Comparison of ENCODE assay signal across 15 cellular contexts in genomic region chr2:30798536-30798991, GRCh38. TPM values are rescaled to one million over a fixed set of nuclear protein-coding genes. Genes with fewer than 3 reads are reported as not detected.
DNase-seq lines count a peak whose midpoint lies in the region; ATAC-seq, FAIRE-seq and TF ChIP-seq lines count a peak whose summit lies in the region.
"Had no signal": no experiment of that assay in that cellular context is flagged by ENCODE, and none has a peak within 500 bp of the region (broad histone marks: within the 10 kb centered on the region; RNA-seq: fewer than 3 reads in every experiment).

No MANE protein-coding gene starts in this region.

- TF ChIP-seq CTCF in GM12878 (IDR thresholded peaks at IDR 0.05 in 2 of 3, conservative IDR thresholded peaks at IDR 0.05 in 1 of 3; ENCODE audit: control insufficient read depth in 2 of 3, extremely low read depth in 1 of 3, insufficient read depth in 1 of 3, low read depth in 3 of 3, low read length in 3 of 3): no peak
- TF ChIP-seq CTCF in nephron (IDR thresholded peaks at IDR 0.05; ENCODE audit: unreplicated experiment in 3 of 3): no peak

- in situ Hi-C loops in GM12878 (cut with MboI): no loop called here

- no peak for TF ChIP-seq RAD21 in GM12878 (IDR thresholded peaks at IDR 0.05; ENCODE audit: insufficient read depth, low read depth, low read length)

- no peak overlapping the region for H3K4me2 ChIP-seq in GM12878 (ENCODE audit: control insufficient read depth, insufficient read depth)

- H2AFZ ChIP-seq in GM12878 (ENCODE audit: control insufficient read depth, low read depth, low read length): no peak overlapping the region; the same call in 1 of the 2 replicates

- no peak for TF ChIP-seq POLR2A in GM12878 (IDR thresholded peaks at IDR 0.05; ENCODE audit: low read depth, low read length)

- no peak for FAIRE-seq in GM12878 (lab: Jason Lieb, UNC)

- POLR2A ChIA-PET in GM12878 (lab: Charles Lee): interaction anchor here (0.7 kb wide), 1 partner anchor 24 kb away, joined by 3 read pairs; no protein-coding TSS in a partner anchor

- H3K27ac Mint-ChIP-seq in nephron: peak overlapping the region; percentile 16 to 76 (median 18)

- H3K36me3 Mint-ChIP-seq in nephron (ENCODE audit: low read depth): no peaks in the 10 kb centered on the region

- no peaks in the 10 kb centered on the region for H3K27me3 ChIP-seq in HUES6 (ENCODE audit: control insufficient read depth, insufficient read depth, low read length)
- no peaks in the 10 kb centered on the region; a peak in 3 of 4 replicates for H3K27me3 ChIP-seq in GM12878 (replicated peaks in 1 of 2; ENCODE audit: control insufficient read depth in 2 of 2, insufficient read depth in 2 of 2, low read length in 1 of 2)
- H3K27me3 ChIP-seq: adrenal gland, transverse colon had no signal

- intact Hi-C loops in GM12878 (cut with micrococcal nuclease; ENCODE audit: unreplicated experiment): no loop called here

- RAD21 ChIA-PET in GM12878 (lab: Charles Lee; ENCODE audit: unreplicated experiment): interaction anchor here (0.6 to 1.7 kb wide), 3 partner anchors 84 to 371 kb away, joined by 3 to 5 read pairs (median 3); no protein-coding TSS in a partner anchor

- 2% methylated on average over 6 of the region's 6 CpGs for WGBS in GM12878 (ENCODE audit: insufficient coverage, insufficient replicate concordance, low lambda C conversion rate, missing lambda C conversion rate)

- 0 out of 2 replicates have a peak overlapping the region, but pooled peaks have one; percentile 26 for H3K27ac ChIP-seq in HUES6 (ENCODE audit: low read depth, low read length)
- H3K27ac ChIP-seq in GM12878 (ENCODE audit: control insufficient read depth, insufficient read depth): no peak overlapping the region
- H3K27ac ChIP-seq: adrenal gland, gastroesophageal sphincter, lower lobe of right lung, transverse colon had no signal

- H3K9ac ChIP-seq in HUES6 (ENCODE audit: low read length) (peak overlapping the region; percentile 11), GM12878 (ENCODE audit: control insufficient read depth, insufficient read depth, low read length) (no peak overlapping the region)

- H3K79me2 ChIP-seq in GM12878 (ENCODE audit: control insufficient read depth, insufficient read depth, low read length): no peaks in the 10 kb centered on the region

- peaks cover 22% of the 10 kb centered on the region for H3K4me1 Mint-ChIP-seq in nephron

- H3K9me3 ChIP-seq in HUES6 (ENCODE audit: control insufficient read depth, insufficient read depth, low read depth, low read length) (no peaks in the 10 kb centered on the region), GM12878 (replicated peaks; ENCODE audit: control insufficient read depth, insufficient read depth, low read length) (no peaks in the 10 kb centered on the region)
- H3K9me3 ChIP-seq: adrenal gland, gastroesophageal sphincter, lower lobe of right lung, MG63, transverse colon had no signal

- CTCF ChIA-PET in GM12878 (lab: Yijun Ruan, JAX): interaction anchor here (1.3 kb wide), 1 partner anchor 87 kb away, joined by 3 read pairs; no protein-coding TSS in a partner anchor

- no peak for TF ChIP-seq EP300 in GM12878 (IDR thresholded peaks at IDR 0.05; ENCODE audit: borderline replicate concordance in 1 of 2, control insufficient read depth in 1 of 2, low read depth in 2 of 2, low read length in 2 of 2)

- peaks cover 29% of the 10 kb centered on the region for H3K4me1 ChIP-seq in HUES6 (ENCODE audit: control insufficient read depth, insufficient read depth, low read length)
- H3K4me1 ChIP-seq in GM12878 (ENCODE audit: control insufficient read depth, insufficient read depth, low read length): no peaks in the 10 kb centered on the region
- H3K4me1 ChIP-seq: adrenal gland had no signal

- SMC1A ChIA-PET in GM12878 (lab: Charles Lee; ENCODE audit: uncharacterized antibody, unreplicated experiment): interaction anchor here (0.8 to 1.1 kb wide), 2 partner anchors 82 to 85 kb away, joined by 3 to 7 read pairs; no protein-coding TSS in a partner anchor

- H4K20me1 ChIP-seq in GM12878 (ENCODE audit: control insufficient read depth, insufficient read depth): no peaks in the 10 kb centered on the region

- peaks cover 17% of the 10 kb centered on the region for H3K27me3 Mint-ChIP-seq in nephron (ENCODE audit: low read depth)

- peak; percentile 25 for DNase-seq in NCI-H187 treated with DMSO at 0.1 percent for 48 hours (lab: John Stamatoyannopoulos, UW)
- no peak for DNase-seq in NCI-H187 (lab: John Stamatoyannopoulos, UW)
- DNase-seq in GM12878 (ENCODE audit: low read depth, low spot score): no peak
- DNase-seq in activated gamma-delta T cell treated with Interleukin-2 at 50 U/mL for 16 hours: no peak
- no peak for DNase-seq in hypothalamus (lab: John Stamatoyannopoulos, UW)
- DNase-seq: adrenal gland, lower lobe of right lung, MG63, transverse colon had no signal

- H3K36me3 ChIP-seq in HUES6 (ENCODE audit: control insufficient read depth, insufficient read depth, low read length) (no peaks in the 10 kb centered on the region), GM12878 (ENCODE audit: control insufficient read depth in 2 of 2, insufficient read depth in 2 of 2, low read length in 1 of 2) (no peaks in the 10 kb centered on the region)
- H3K36me3 ChIP-seq: adrenal gland, gastroesophageal sphincter, lower lobe of right lung, MG63, transverse colon had no signal

- no TSS peak for BruUV-seq in GM12878 (replicated peaks; lab: Mats Ljungman, UMichigan)

- no peaks in the 10 kb centered on the region for H3K9me3 Mint-ChIP-seq in nephron

- H3K4me3 Mint-ChIP-seq in nephron: no peak overlapping the region

- no peak overlapping the region for H3K4me3 ChIP-seq in HUES6 (ENCODE audit: low read depth, low read length)
- H3K4me3 ChIP-seq in GM12878: no peak overlapping the region
- H3K4me3 ChIP-seq: adrenal gland, gastroesophageal sphincter, lower lobe of right lung, MG63, transverse colon had no signal

- ATAC-seq in GM12878: peak; percentile 70
- no peak for ATAC-seq in HG03565 (IDR thresholded peaks at IDR 0.05; ENCODE audit: unreplicated experiment)
- ATAC-seq: gastroesophageal sphincter had no signal

TF ChIP-seq in GM12878, 131 proteins besides CTCF, POLR2A, EP300 and RAD21:
- TF ChIP-seq STAT1 (conservative IDR thresholded peaks at IDR 0.05): no peak
- TF ChIP-seq SIX5 (IDR thresholded peaks at IDR 0.05; ENCODE audit: low read depth, low read length, severe bottlenecking): no peak
TF ChIP-seq in GM12878: peak in this region for 0.

RNA-seq across cellular contexts. Expression of gene CAPN13, which starts 8.7 kb away (rescaled TPM):
- 0.56 and 0.73 TPM in 2 replicates for total RNA-seq in GM12878 (2013; cell fraction: nucleolus; rRNA removed)
- 0.06 TPM in 1 of 2 replicates, not detected in the other for total RNA-seq in GM12878 (2014; rRNA removed)
- not detected in 2 replicates for total RNA-seq in GM12878 (2014; rRNA removed; fragmentation: Illumina TruSeq; extraction: Trizol)
- total RNA-seq in GM12878 (2021): not detected in 2 replicates
- not detected for polyA plus RNA-seq in GM12878 (2011; ENCODE audit: low read depth)
- polyA plus RNA-seq in GM12878 (2011; rRNA removed): 0.10 and 0.22 TPM in 2 replicates
- 0.07 and 0.18 TPM in 2 replicates for polyA plus RNA-seq in GM12878 (2011; cell fraction: cytosol; rRNA removed)
- polyA plus RNA-seq in GM12878 (2011; cell fraction: nucleus; rRNA removed): 1.0 and 1.6 TPM in 2 replicates
- not detected in 2 replicates for polyA plus RNA-seq in GM12878 (2012)
- 0.03 TPM in 1 of 2 replicates, not detected in the other for polyA plus RNA-seq in GM12878 (2014; fragmentation: Illumina TruSeq; extraction: Trizol)
- polyA plus RNA-seq in GM12878 (2014; fragmentation: Nextera tagmentation; extraction: Ambion mirVana): not detected
- polyA plus RNA-seq in GM12878 (2014; rRNA removed): 0.04 TPM in 1 of 2 replicates, not detected in the other
- polyA plus RNA-seq in GM12878 (2016; fragmentation: Nextera tagmentation; extraction: Ambion mirVana): not detected
- 0.15 and 0.36 TPM in 2 replicates for polyA minus RNA-seq in GM12878 (2011; rRNA and poly(A)+ RNA removed)
- polyA minus RNA-seq in GM12878 (2011; cell fraction: cytosol; rRNA and poly(A)+ RNA removed): not detected in 2 replicates
- polyA minus RNA-seq in GM12878 (2011; cell fraction: nucleus; rRNA and poly(A)+ RNA removed): 0.48 TPM in 1 of 2 replicates, not detected in the other
- total RNA-seq: activated CD8-positive, alpha-beta memory T cell treated with anti-CD3 and anti-CD28 coated beads for 36 hours; Daoy had no signal
